In genomic region chr5:79235222-79235577, GRCh38 we compare ENCODE assay signal across 8 cellular contexts. TPM values are rescaled to one million over a fixed set of nuclear protein-coding genes. Genes with fewer than 3 reads are reported as not detected.
DNase-seq lines count a peak whose midpoint lies in the region; ATAC-seq lines count a peak whose summit lies in the region.

No MANE protein-coding gene starts in this region.

- no peaks in the 10 kb centered on the region for H3K36me3 Mint-ChIP-seq in activated naive CD4-positive, alpha-beta T cell treated with anti-CD3 and anti-CD28 coated beads, Interleukin-2, amount 10 ng/mL, durations not matched to agents 7 days and 5 days

- H3K27me3 ChIP-seq in mononuclear cell (ENCODE audit: insufficient read depth, low read length), result peaks cover 13% of the 10 kb centered on the region

- no peak for ATAC-seq in GM21360 (IDR thresholded peaks at IDR 0.05; ENCODE audit: unreplicated experiment)

- H3K4me3 Mint-ChIP-seq in activated naive CD4-positive, alpha-beta T cell treated with anti-CD3 and anti-CD28 coated beads, Interleukin-2, amount 10 ng/mL, durations not matched to agents 7 days and 5 days, result peak overlapping the region; percentile 90

- peaks cover 25% of the 10 kb centered on the region for H3K4me1 Mint-ChIP-seq in activated naive CD4-positive, alpha-beta T cell treated with anti-CD3 and anti-CD28 coated beads, Interleukin-2, amount 10 ng/mL, durations not matched to agents 7 days and 5 days

- H3K9me3 Mint-ChIP-seq in activated naive CD4-positive, alpha-beta T cell treated with anti-CD3 and anti-CD28 coated beads, Interleukin-2, amount 10 ng/mL, durations not matched to agents 7 days and 5 days, result no peaks in the 10 kb centered on the region

- no peaks in the 10 kb centered on the region for H3K9me3 ChIP-seq in mononuclear cell (ENCODE audit: low read depth, low read length)

- no peak for DNase-seq in activated naive CD4-positive, alpha-beta T cell treated with anti-CD3 and anti-CD28 coated beads, Interleukin-2, amount 10 ng/mL, durations not matched to agents 7 days and 5 days
- no peak for DNase-seq in activated naive CD4-positive, alpha-beta T cell (lab: John Stamatoyannopoulos, UW)
- peak; percentile 73 for DNase-seq in LoVo (ENCODE audit: low spot score)
- peak; percentile 13 for DNase-seq in central memory CD4-positive, alpha-beta T cell
- DNase-seq in cortex of kidney (lab: John Stamatoyannopoulos, UW), result no peak
- no peak for DNase-seq in NCI-H2171 treated with DMSO at 0.1 percent for 48 hours (lab: John Stamatoyannopoulos, UW)

- peak overlapping the region; percentile 92 for H3K27ac Mint-ChIP-seq in activated naive CD4-positive, alpha-beta T cell treated with anti-CD3 and anti-CD28 coated beads, Interleukin-2, amount 10 ng/mL, durations not matched to agents 7 days and 5 days

- peaks cover 3% of the 10 kb centered on the region for H3K27me3 Mint-ChIP-seq in activated naive CD4-positive, alpha-beta T cell treated with anti-CD3 and anti-CD28 coated beads, Interleukin-2, amount 10 ng/mL, durations not matched to agents 7 days and 5 days

- CTCF ChIA-PET in activated naive CD4-positive, alpha-beta T cell treated with anti-CD3 and anti-CD28 coated beads, Interleukin-2, amount 10 ng/mL, durations not matched to agents 7 days and 5 days (lab: Charles Lee), result no interaction called here

- H3K4me1 ChIP-seq in mononuclear cell (ENCODE audit: insufficient read depth, low read length), result peaks cover 36% of the 10 kb centered on the region

- H3K4me3 ChIP-seq in mononuclear cell (ENCODE audit: low read length), result peak overlapping the region; percentile 75

RNA-seq across cellular contexts. Expression of gene JMY, which starts 0.7 kb away (rescaled TPM):
- 77.6 TPM for total RNA-seq in mononuclear cell

Comparison
In these comparisons a context has a peak if more than half of its experiments do, and no peak if none do; other contexts are left out.
1. DNase-seq: peak in LoVo (single experiment) and central memory CD4-positive, alpha-beta T cell (single experiment); none in activated naive CD4-positive, alpha-beta T cell treated with anti-CD3 and anti-CD28 coated beads, Interleukin-2, amount 10 ng/mL, durations not matched to agents 7 days and 5 days (single experiment), activated naive CD4-positive, alpha-beta T cell (0 of 4), cortex of kidney (single experiment) and NCI-H2171 treated with DMSO at 0.1 percent for 48 hours (single experiment).